In genomic region chr16:68548947-68549346, GRCh38 we compare ENCODE assay signal across 18 cellular contexts. TPM values are rescaled to one million over a fixed set of nuclear protein-coding genes. Genes with fewer than 3 reads are reported as not detected.
DNase-seq lines count a peak whose midpoint lies in the region; ATAC-seq and TF ChIP-seq lines count a peak whose summit lies in the region.
"Had no signal": no experiment of that assay in that cellular context is flagged by ENCODE, and none has a peak within 500 bp of the region (broad histone marks: within the 10 kb centered on the region; RNA-seq: fewer than 3 reads in every experiment).

No MANE protein-coding gene starts in this region.

- no peaks in the 10 kb centered on the region for H3K27me3 ChIP-seq in CD8-positive, alpha-beta memory T cell (ENCODE audit: insufficient read depth, low read length, poor library complexity, severe bottlenecking)
- H3K27me3 ChIP-seq in testis (no peaks in the 10 kb centered on the region), vagina (no peaks in the 10 kb centered on the region)
- H3K27me3 ChIP-seq: breast epithelium, neural progenitor cell, thyroid gland had no signal

- H3K27me3 Mint-ChIP-seq in CD8-positive, alpha-beta memory T cell = peaks cover 0 to 2% of the 10 kb centered on the region in 2 donors
- H3K27me3 Mint-ChIP-seq in activated CD8-positive, alpha-beta T cell treated with anti-CD3 and anti-CD28 coated beads, Interleukin-2, amount 10 ng/mL, durations not matched to agents 7 days and 5 days (ENCODE audit: low read depth) = no peaks in the 10 kb centered on the region
- H3K27me3 Mint-ChIP-seq in immature natural killer cell (ENCODE audit: low read depth in 3 of 3) = peaks cover 0 to 5% (median 2%) of the 10 kb centered on the region in 3 donors

- peak overlapping the region in 7 of 8 donors; percentile 61 to 88 (median 81) for H3K27ac Mint-ChIP-seq in CD8-positive, alpha-beta memory T cell
- peak overlapping the region; percentile 77 for H3K27ac Mint-ChIP-seq in activated CD8-positive, alpha-beta T cell treated with anti-CD3 and anti-CD28 coated beads, Interleukin-2, amount 10 ng/mL, durations not matched to agents 7 days and 5 days
- H3K27ac Mint-ChIP-seq in immature natural killer cell = peak overlapping the region; percentile 69 to 88 (median 84)

- ATAC-seq in activated CD8-positive, alpha-beta T cell treated with anti-CD3 and anti-CD28 coated beads, Interleukin-2, amount 10 ng/mL, durations not matched to agents 7 days and 5 days = peak; percentile 84
- ATAC-seq in left cardiac atrium = no peak
- ATAC-seq: HCT116 had no signal

- no peak overlapping the region for H3K27ac ChIP-seq in CD8-positive, alpha-beta memory T cell (ENCODE audit: low read depth, low read length)
- H3K27ac ChIP-seq in testis = no peak overlapping the region
- H3K27ac ChIP-seq in vagina = no peak overlapping the region
- H3K27ac ChIP-seq: breast epithelium, neural progenitor cell, thyroid gland had no signal

- CTCF ChIA-PET in CD8-positive, alpha-beta memory T cell (lab: Charles Lee) = interaction anchor here (0.6 kb wide), 1 partner anchor 46 kb away, joined by 4 read pairs; no protein-coding TSS in a partner anchor
- CTCF ChIA-PET in activated CD8-positive, alpha-beta T cell treated with anti-CD3 and anti-CD28 coated beads, Interleukin-2, amount 10 ng/mL, durations not matched to agents 7 days and 5 days (lab: Charles Lee) = interaction anchor here (0.9 kb wide), 1 partner anchor 20 kb away, joined by 4 read pairs; no protein-coding TSS in a partner anchor

- WGBS in testis, 2 donors = 88 to 97% methylated on average over 4 of the region's 4 CpGs

- DNase-seq in activated effector memory CD4-positive, alpha-beta T cell treated with Interleukin-2 at 50 U/mL for 16 hours = peak; percentile 16
- no peak for DNase-seq in activated effector memory CD4-positive, alpha-beta T cell treated with anti-CD3 and anti-CD28 coated beads, Interleukin-2, amount 50 U/mL, for 16 hours
- peak in 4 of 5 donors; percentile 3 to 71 (median 56) for DNase-seq in CD8-positive, alpha-beta memory T cell
- peak; percentile 66 for DNase-seq in activated CD8-positive, alpha-beta T cell treated with anti-CD3 and anti-CD28 coated beads, Interleukin-2, amount 10 ng/mL, durations not matched to agents 7 days and 5 days
- DNase-seq in immature natural killer cell (peak; percentile 40 to 56 (median 44)), testis (no peak), left cardiac atrium (no peak), vagina (ENCODE audit: extremely low spot score in 2 of 2) (no peak)
- DNase-seq: DMS79, erythroblast, foreskin melanocyte, kidney glomerular epithelial cell, NCI-H1436 treated with DMSO at 0.1 percent for 48 hours, SHP77 treated with DMSO at 0.1 percent for 48 hours, thyroid gland had no signal

- no peaks in the 10 kb centered on the region for H3K9me3 ChIP-seq in CD8-positive, alpha-beta memory T cell (ENCODE audit: low read length)
- H3K9me3 ChIP-seq in testis = no peaks in the 10 kb centered on the region
- peaks cover 14% of the 10 kb centered on the region for H3K9me3 ChIP-seq in vagina
- H3K9me3 ChIP-seq: thyroid gland had no signal

- TF ChIP-seq CTCF in testis (IDR thresholded peaks at IDR 0.05) = no peak
- TF ChIP-seq CTCF in vagina (IDR thresholded peaks at IDR 0.05) = no peak

- intact Hi-C loops in testis (cut with DNase I; ENCODE audit: low total_unique reads) = no loop called here
- intact Hi-C loops in left cardiac atrium (cut with DNase I) = no loop called here
- intact Hi-C loops in vagina (cut with DNase I) = no loop called here

- no peak for TF ChIP-seq POLR2A in testis (IDR thresholded peaks at IDR 0.05)
- no peak for TF ChIP-seq POLR2A in vagina (IDR thresholded peaks at IDR 0.05)

- H3K36me3 Mint-ChIP-seq in CD8-positive, alpha-beta memory T cell = peaks cover 40 to 71% (median 57%) of the 10 kb centered on the region in 3 donors
- peaks cover 85% of the 10 kb centered on the region for H3K36me3 Mint-ChIP-seq in activated CD8-positive, alpha-beta T cell treated with anti-CD3 and anti-CD28 coated beads, Interleukin-2, amount 10 ng/mL, durations not matched to agents 7 days and 5 days (ENCODE audit: low read depth)
- H3K36me3 Mint-ChIP-seq in immature natural killer cell = peaks cover 27 to 53% (median 52%) of the 10 kb centered on the region in 3 donors

- peaks cover 8% of the 10 kb centered on the region for H3K36me3 ChIP-seq in CD8-positive, alpha-beta memory T cell (ENCODE audit: insufficient read depth, low read length)
- H3K36me3 ChIP-seq in testis (ENCODE audit: low read depth, missing control alignments) = no peaks in the 10 kb centered on the region
- H3K36me3 ChIP-seq in vagina = peaks cover 0 to 64% of the 10 kb centered on the region in 2 donors

- POLR2A ChIA-PET in CD8-positive, alpha-beta memory T cell (lab: Charles Lee) = interaction anchor here (0.6 to 1.0 kb wide), 2 partner anchors 10 to 618 kb away, joined by 4 to 5 read pairs; partner anchors contain the start of gene ZFP90
- POLR2A ChIA-PET in activated CD8-positive, alpha-beta T cell treated with anti-CD3 and anti-CD28 coated beads, Interleukin-2, amount 10 ng/mL, durations not matched to agents 7 days and 5 days (lab: Charles Lee) = no interaction called here

- peaks cover 13% of the 10 kb centered on the region for H3K4me1 ChIP-seq in CD8-positive, alpha-beta memory T cell (ENCODE audit: insufficient read depth, low read length)
- no peaks in the 10 kb centered on the region for H3K4me1 ChIP-seq in testis
- no peaks in the 10 kb centered on the region for H3K4me1 ChIP-seq in vagina
- H3K4me1 ChIP-seq: breast epithelium, neural progenitor cell, thyroid gland had no signal

- H3K4me3 ChIP-seq in CD8-positive, alpha-beta memory T cell (ENCODE audit: low read length) = no peak overlapping the region
- no peak overlapping the region for H3K4me3 ChIP-seq in testis
- H3K4me3 ChIP-seq in vagina = no peak overlapping the region
- H3K4me3 ChIP-seq: breast epithelium, neural progenitor cell, thyroid gland had no signal

- peak overlapping the region in 6 of 7 donors; percentile 29 to 68 (median 46) for H3K4me3 Mint-ChIP-seq in CD8-positive, alpha-beta memory T cell
- peak overlapping the region; percentile 27 for H3K4me3 Mint-ChIP-seq in activated CD8-positive, alpha-beta T cell treated with anti-CD3 and anti-CD28 coated beads, Interleukin-2, amount 10 ng/mL, durations not matched to agents 7 days and 5 days
- H3K4me3 Mint-ChIP-seq in immature natural killer cell = peak overlapping the region in 4 of 5 donors; percentile 34 to 73 (median 55)
- H3K4me3 Mint-ChIP-seq: neural progenitor cell had no signal

- H3K4me1 Mint-ChIP-seq in CD8-positive, alpha-beta memory T cell = peaks cover 20 to 34% (median 22%) of the 10 kb centered on the region in 3 donors
- peaks cover 18% of the 10 kb centered on the region for H3K4me1 Mint-ChIP-seq in activated CD8-positive, alpha-beta T cell treated with anti-CD3 and anti-CD28 coated beads, Interleukin-2, amount 10 ng/mL, durations not matched to agents 7 days and 5 days (ENCODE audit: low read depth)
- peaks cover 19 to 30% of the 10 kb centered on the region in 2 donors for H3K4me1 Mint-ChIP-seq in immature natural killer cell
- H3K4me1 Mint-ChIP-seq: neural progenitor cell had no signal

- peaks cover 11 to 39% (median 20%) of the 10 kb centered on the region in 5 donors for H3K9me3 Mint-ChIP-seq in CD8-positive, alpha-beta memory T cell
- H3K9me3 Mint-ChIP-seq in activated CD8-positive, alpha-beta T cell treated with anti-CD3 and anti-CD28 coated beads, Interleukin-2, amount 10 ng/mL, durations not matched to agents 7 days and 5 days (ENCODE audit: insufficient read depth) = peaks cover 42% of the 10 kb centered on the region
- H3K9me3 Mint-ChIP-seq in immature natural killer cell = peaks cover 8 to 22% (median 12%) of the 10 kb centered on the region in 6 donors

RNA-seq across cellular contexts. Expression of gene ZFP90, which starts 9.9 kb away (rescaled TPM):
- 10 to 100 TPM; 22.4 to 24.3 TPM for total RNA-seq in CD8-positive, alpha-beta memory T cell
- 24.0 TPM for polyA plus RNA-seq in CD8-positive, alpha-beta memory T cell
- total RNA-seq in activated CD8-positive, alpha-beta T cell treated with anti-CD3 and anti-CD28 coated beads, Interleukin-2, amount 10 ng/mL, durations not matched to agents 7 days and 5 days = 10 to 100 TPM; 32.1 to 33.6 TPM
- polyA plus RNA-seq in immature natural killer cell = 10 to 100 TPM; 13.1 to 14.9 (median 14.0) TPM
- 10 to 100 TPM; 31.5 to 49.1 TPM for total RNA-seq in testis
- polyA plus RNA-seq in testis (ENCODE audit: insufficient read depth, low read depth, low replicate concordance) = 19.9 TPM
- 10 to 100 TPM; 10.5 to 13.2 TPM for total RNA-seq in left cardiac atrium
- 41.3 TPM for total RNA-seq in vagina

Comparison
In these comparisons a context has a peak if more than half of its experiments do, and no peak if none do; other contexts are left out.
1. DNase-seq: peak in activated effector memory CD4-positive, alpha-beta T cell treated with Interleukin-2 at 50 U/mL for 16 hours (single experiment), CD8-positive, alpha-beta memory T cell (4 of 5), activated CD8-positive, alpha-beta T cell treated with anti-CD3 and anti-CD28 coated beads, Interleukin-2, amount 10 ng/mL, durations not matched to agents 7 days and 5 days (single experiment) and immature natural killer cell (3 of 3); none in activated effector memory CD4-positive, alpha-beta T cell treated with anti-CD3 and anti-CD28 coated beads, Interleukin-2, amount 50 U/mL, for 16 hours (single experiment), testis (single experiment), left cardiac atrium (single experiment) and vagina (0 of 2).
2. Peak in every context shown above with its lines, with median percentiles within 50 percentile points of each other: H3K27ac Mint-ChIP-seq and H3K4me3 Mint-ChIP-seq.